In the genomic region with DNA sequence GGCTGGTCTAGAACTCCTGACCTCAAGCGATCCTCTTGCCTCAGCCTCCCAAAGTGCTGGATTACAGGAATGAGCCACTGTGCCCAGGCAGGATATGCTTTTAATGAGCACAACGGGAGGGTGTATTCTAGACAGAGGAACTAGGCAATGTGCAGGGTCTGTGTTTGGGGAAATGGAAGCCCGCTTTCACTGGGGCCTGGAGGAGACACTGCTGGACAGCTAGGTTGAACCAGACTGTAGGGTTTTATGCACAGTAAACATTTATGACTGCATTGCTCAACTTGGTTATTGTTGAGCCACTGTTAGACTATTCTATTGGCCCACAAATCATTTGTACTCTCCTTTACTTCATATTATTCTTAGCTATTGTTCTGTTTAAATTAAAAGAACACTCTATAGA, we compare ENCODE assay signal across 19 cellular contexts. TPM values are rescaled to one million over a fixed set of nuclear protein-coding genes. Genes with fewer than 3 reads are reported as not detected.
A peak's percentile ranks its signal among the peaks of the same experiment; 100 is the strongest.
DNase-seq lines count a peak whose midpoint lies in the region; ATAC-seq, FAIRE-seq and TF ChIP-seq lines count a peak whose summit lies in the region.
"Had no signal": no experiment of that assay in that cellular context is flagged by ENCODE, and none has a peak within 500 bp of the region (broad histone marks: within the 10 kb centered on the region; RNA-seq: fewer than 3 reads in every experiment).

No MANE protein-coding gene starts in this region.

- FAIRE-seq in GM19239 (lab: Jason Lieb, UNC) = no peak
- FAIRE-seq: A204.1, G401.6 had no signal

- H3K9me3 ChIP-seq in mucosa of descending colon = no peaks in the 10 kb centered on the region
- H3K9me3 ChIP-seq: BE2C, Caco-2 had no signal

- H3K4me3 Mint-ChIP-seq in natural killer cell = no peak overlapping the region
- H3K4me3 Mint-ChIP-seq: CD4-positive, alpha-beta T cell; H9 had no signal

- intact Hi-C loops in left colon (cut with DNase I, micrococcal nuclease) (no loop called here), mucosa of descending colon (cut with DNase I, micrococcal nuclease) (no loop called here), natural killer cell (cut with micrococcal nuclease) (no loop called here)

- H3K36me3 Mint-ChIP-seq in natural killer cell = no peaks in the 10 kb centered on the region

- no peak overlapping the region for H3K27ac Mint-ChIP-seq in natural killer cell
- H3K27ac Mint-ChIP-seq: CD4-positive, alpha-beta T cell; H9 had no signal

- DNase-seq in activated effector memory CD4-positive, alpha-beta T cell treated with anti-CD3 and anti-CD28 coated beads, Interleukin-2, amount 50 U/mL, for 16 hours = peak; percentile 37
- DNase-seq in activated effector memory CD4-positive, alpha-beta T cell treated with Interleukin-2 at 50 U/mL for 16 hours = no peak
- DNase-seq in MV-4-11 (lab: John Stamatoyannopoulos, UW) (peak; percentile 74), left colon (no peak), mucosa of descending colon (no peak), GM19239 (ENCODE audit: insufficient read length, low spot score) (no peak), NCI-H1436 treated with DMSO at 0.1 percent for 48 hours (lab: John Stamatoyannopoulos, UW) (no peak), natural killer cell (no peak)
- DNase-seq: BE2C; Caco-2; CD4-positive, alpha-beta T cell; H9; NCI-H1105 treated with DMSO at 0.1 percent for 48 hours; NCI-H1694 treated with DMSO at 0.1 percent for 48 hours; NCI-H510A treated with DMSO at 0.1 percent for 48 hours; NCI-H774; PC-3 had no signal

- TF ChIP-seq CTCF in mucosa of descending colon (IDR thresholded peaks at IDR 0.05) = no peak
- no peak for TF ChIP-seq CTCF in natural killer cell (IDR thresholded peaks at IDR 0.05)

- H3K4me1 Mint-ChIP-seq in natural killer cell = no peaks in the 10 kb centered on the region

- no peaks in the 10 kb centered on the region for H3K9me3 Mint-ChIP-seq in natural killer cell
- H3K9me3 Mint-ChIP-seq: CD4-positive, alpha-beta T cell; H9 had no signal

- ATAC-seq in left colon (peak; percentile 65), mucosa of descending colon (peak; percentile 34), natural killer cell (no peak)
- ATAC-seq: PC-3 had no signal

- peaks cover 6% of the 10 kb centered on the region for H3K4me1 ChIP-seq in mucosa of descending colon (ENCODE audit: low read depth)

- no peak overlapping the region for H3K4me3 ChIP-seq in mucosa of descending colon

- H3K27me3 Mint-ChIP-seq in natural killer cell (ENCODE audit: low read depth in 2 of 2) = no peaks in the 10 kb centered on the region
- H3K27me3 Mint-ChIP-seq: CD4-positive, alpha-beta T cell had no signal

- no peaks in the 10 kb centered on the region for H3K36me3 ChIP-seq in mucosa of descending colon (ENCODE audit: low read depth)
- H3K36me3 ChIP-seq: BE2C had no signal

RNA-seq across cellular contexts. Expression of gene SIAH1, which starts 10.2 kb away (rescaled TPM):
- total RNA-seq in left colon (10 to 100 TPM; 25.1 to 30.7 TPM), mucosa of descending colon (10 to 100 TPM; 26.8 to 36.2 (median 27.1) TPM), natural killer cell (10 to 100 TPM; 52.9 to 57.7 (median 55.5) TPM)

Comparison
In these comparisons a context has a peak if more than half of its experiments do, and no peak if none do; other contexts are left out.
1. DNase-seq: peak in activated effector memory CD4-positive, alpha-beta T cell treated with anti-CD3 and anti-CD28 coated beads, Interleukin-2, amount 50 U/mL, for 16 hours (single experiment) and MV-4-11 (single experiment); none in activated effector memory CD4-positive, alpha-beta T cell treated with Interleukin-2 at 50 U/mL for 16 hours (single experiment), left colon (0 of 2), mucosa of descending colon (0 of 3), GM19239 (single experiment), NCI-H1436 treated with DMSO at 0.1 percent for 48 hours (single experiment) and natural killer cell (single experiment).
2. ATAC-seq: peak in left colon (single experiment) and mucosa of descending colon (single experiment); none in natural killer cell (0 of 3).